20 cellular contexts compared by ENCODE assay signal in genomic region chr4:7837597-7838135, GRCh38.
A peak's percentile ranks its signal among the peaks of the same experiment; 100 is the strongest.
DNase-seq lines count a peak whose midpoint lies in the region; ATAC-seq, FAIRE-seq and TF ChIP-seq lines count a peak whose summit lies in the region.
"Had no signal": no experiment of that assay in that cellular context is flagged by ENCODE, and none has a peak within 500 bp of the region (broad histone marks: within the 10 kb centered on the region; RNA-seq: fewer than 3 reads in every experiment).

No MANE protein-coding gene starts in this region.

- H3K4me3 Mint-ChIP-seq in central memory CD8-positive, alpha-beta T cell = no peak overlapping the region
- H3K4me3 Mint-ChIP-seq in neural crest cell = no peak overlapping the region
- H3K4me3 Mint-ChIP-seq: CD8-positive, alpha-beta memory T cell had no signal

- H3K27me3 ChIP-seq in Panc1 (ENCODE audit: control insufficient read depth, insufficient read depth, low read length) (no peaks in the 10 kb centered on the region), BE2C (no peaks in the 10 kb centered on the region)

- H3K27ac ChIP-seq in A549 (peak overlapping the region; percentile 43 to 77; a peak in 3 of 6 replicates), Panc1 (ENCODE audit: low read length) (0 out of 2 replicates have a peak overlapping the region, but pooled peaks have one; percentile 29)
- H3K27ac ChIP-seq: SK-N-MC had no signal

- H3K4me1 Mint-ChIP-seq in central memory CD8-positive, alpha-beta T cell = peaks cover 7% of the 10 kb centered on the region
- H3K4me1 Mint-ChIP-seq in neural crest cell = peaks cover 9% of the 10 kb centered on the region

- in situ Hi-C loops in Panc1 (cut with HindIII; ENCODE audit: low pct_unique_long_range_greater_than_20kb, low sequenced_read_pairs) = no loop called here

- H3K36me3 ChIP-seq in Panc1 (ENCODE audit: control insufficient read depth, insufficient read depth, low read length) (peaks cover 28% of the 10 kb centered on the region), BE2C (peaks cover 77% of the 10 kb centered on the region)

- TF ChIP-seq RAD21 in A549 (conservative IDR thresholded peaks at IDR 0.05 in 1 of 2, IDR thresholded peaks at IDR 0.05 in 1 of 2) = no peak

- DNase-seq in A549 (ENCODE audit: low read depth in 1 of 2, low spot score in 1 of 2) (no peak), Panc1 (ENCODE audit: low read depth, low spot score) (no peak), neural crest cell (ENCODE audit: low read depth, low spot score) (no peak), BE2C (no peak), posterior vena cava (ENCODE audit: low spot score) (no peak)
- no peak for DNase-seq in central memory CD8-positive, alpha-beta T cell (ENCODE audit: low spot score in 2 of 2)
- DNase-seq: C1 segment of cervical spinal cord; CD8-positive, alpha-beta memory T cell; DMS53; EL; KG1; NCI-H1436 treated with DMSO at 0.1 percent for 48 hours; NCI-H2029; NCI-H69; Right ventricle myocardium superior had no signal

- no peaks in the 10 kb centered on the region for H3K27me3 Mint-ChIP-seq in central memory CD8-positive, alpha-beta T cell
- H3K27me3 Mint-ChIP-seq in neural crest cell (ENCODE audit: low read depth) = no peaks in the 10 kb centered on the region
- H3K27me3 Mint-ChIP-seq: CD8-positive, alpha-beta memory T cell had no signal

- TF ChIP-seq CTCF in A549 (IDR thresholded peaks at IDR 0.05) = no peak
- no peak for TF ChIP-seq CTCF in Panc1 (IDR thresholded peaks at IDR 0.05)
- no peak for TF ChIP-seq CTCF in neural crest cell (conservative IDR thresholded peaks at IDR 0.05)
- TF ChIP-seq CTCF in BE2C (IDR thresholded peaks at IDR 0.05; ENCODE audit: low read depth, low read length) = no peak

- H3K27ac Mint-ChIP-seq in central memory CD8-positive, alpha-beta T cell (ENCODE audit: low read depth) = peak overlapping the region; percentile 17
- peak overlapping the region; percentile 1 for H3K27ac Mint-ChIP-seq in neural crest cell (ENCODE audit: unreplicated experiment)

- ATAC-seq in A549 (no peak), Panc1 (no peak), HG02840 (IDR thresholded peaks at IDR 0.05; ENCODE audit: low FRiP score, unreplicated experiment) (no peak)
- ATAC-seq in central memory CD8-positive, alpha-beta T cell (replicated peaks; ENCODE audit: extremely low read depth, poor library complexity, severe bottlenecking) = no peak
- ATAC-seq: GM12878 had no signal

- H3K4me3 ChIP-seq in A549 = no peak overlapping the region
- no peak overlapping the region for H3K4me3 ChIP-seq in Panc1 (ENCODE audit: low read depth in 2 of 2, low read length in 2 of 2)
- no peak overlapping the region for H3K4me3 ChIP-seq in BE2C (ENCODE audit: low read depth, low read length)
- H3K4me3 ChIP-seq: GM12878, SK-N-MC had no signal

- H3K9me3 ChIP-seq in A549 (no peaks in the 10 kb centered on the region), Panc1 (ENCODE audit: control insufficient read depth, insufficient read depth, low read depth, low read length) (no peaks in the 10 kb centered on the region), BE2C (no peaks in the 10 kb centered on the region)

- H3K4me2 ChIP-seq in A549 = 0 out of 3 replicates have a peak overlapping the region, but pooled peaks have one; percentile 10

- CTCF ChIA-PET in A549 (lab: Yijun Ruan, JAX) (interaction anchor here (1.0 to 2.3 kb wide), 3 partner anchors 9 to 149 kb away, joined by 3 to 6 read pairs (median 5); no protein-coding TSS in a partner anchor), Panc1 (lab: Charles Lee) (no interaction called here)

- no peak for FAIRE-seq in A549 (lab: Jason Lieb, UNC)
- FAIRE-seq: GM12878, H1, RCC 7860 had no signal

- POLR2A ChIA-PET in A549 (lab: Yijun Ruan, JAX) = no interaction called here
- POLR2A ChIA-PET in Panc1 (lab: Charles Lee) = no interaction called here

- TSS peak; percentile 16 for BruUV-seq in Panc1 (replicated peaks; lab: Mats Ljungman, UMichigan)

- H3K36me3 Mint-ChIP-seq in central memory CD8-positive, alpha-beta T cell (ENCODE audit: insufficient read depth) = peaks cover 23% of the 10 kb centered on the region
- peaks cover 16% of the 10 kb centered on the region for H3K36me3 Mint-ChIP-seq in neural crest cell (ENCODE audit: low read depth)

- H3K4me1 ChIP-seq in A549 = peaks cover 44% of the 10 kb centered on the region
- H3K4me1 ChIP-seq in Panc1 (ENCODE audit: control insufficient read depth, insufficient read depth, low read length) = peaks cover 17% of the 10 kb centered on the region
- H3K4me1 ChIP-seq in BE2C = no peaks in the 10 kb centered on the region

- TF ChIP-seq EP300 in A549 (IDR thresholded peaks at IDR 0.05) = no peak

- 60% methylated on average over 6 of the region's 6 CpGs for WGBS in A549 (ENCODE audit: missing lambda C conversion rate)

- TF ChIP-seq POLR2A in A549 (IDR thresholded peaks at IDR 0.05; ENCODE audit: low read length) = no peak

- intact Hi-C loops in Panc1 (cut with micrococcal nuclease; ENCODE audit: unreplicated experiment) (no loop called here), posterior vena cava (cut with DNase I) (no loop called here)

- no peaks in the 10 kb centered on the region for H3K9me3 Mint-ChIP-seq in central memory CD8-positive, alpha-beta T cell
- H3K9me3 Mint-ChIP-seq in neural crest cell = peaks cover 4% of the 10 kb centered on the region
- H3K9me3 Mint-ChIP-seq: CD8-positive, alpha-beta memory T cell had no signal

TF ChIP-seq in A549, 52 proteins besides CTCF, POLR2A, EP300 and RAD21:
- TF ChIP-seq NFE2L2 (conservative IDR thresholded peaks at IDR 0.05; ENCODE audit: low read length) (no peak), RNF2 (IDR thresholded peaks at IDR 0.05; ENCODE audit: borderline replicate concordance, low read depth) (no peak), HES2 (IDR thresholded peaks at IDR 0.05) (no peak), HEYL (CRISPR knock-in tag; IDR thresholded peaks at IDR 0.05) (no peak), RFX5 (IDR thresholded peaks at IDR 0.05) (no peak), JUNB (IDR thresholded peaks at IDR 0.05) (no peak), FOSB (CRISPR knock-in tag; IDR thresholded peaks at IDR 0.05) (no peak), FOSL2 (IDR thresholded peaks at IDR 0.05) (no peak), FOSL2 (CRISPR knock-in tag; IDR thresholded peaks at IDR 0.05) (no peak), HMGXB4 (CRISPR knock-in tag; IDR thresholded peaks at IDR 0.05; ENCODE audit: borderline replicate concordance) (no peak), FOXS1 (CRISPR knock-in tag; IDR thresholded peaks at IDR 0.05) (no peak), POLR2AphosphoS2 (conservative IDR thresholded peaks at IDR 0.05; ENCODE audit: low read length) (no peak), RARB (CRISPR knock-in tag; IDR thresholded peaks at IDR 0.05) (no peak), HOXB5 (CRISPR knock-in tag; IDR thresholded peaks at IDR 0.05) (no peak), ZFP36 (IDR thresholded peaks at IDR 0.05; ENCODE audit: borderline replicate concordance, partially characterized antibody) (no peak), MAFK (IDR thresholded peaks at IDR 0.05; ENCODE audit: partially characterized antibody) (no peak), MYC (IDR thresholded peaks at IDR 0.05; ENCODE audit: borderline replicate concordance, low read length) (no peak), CBX2 (IDR thresholded peaks at IDR 0.05; ENCODE audit: borderline replicate concordance, low read depth) (no peak)
- TF ChIP-seq, protein P1, sequence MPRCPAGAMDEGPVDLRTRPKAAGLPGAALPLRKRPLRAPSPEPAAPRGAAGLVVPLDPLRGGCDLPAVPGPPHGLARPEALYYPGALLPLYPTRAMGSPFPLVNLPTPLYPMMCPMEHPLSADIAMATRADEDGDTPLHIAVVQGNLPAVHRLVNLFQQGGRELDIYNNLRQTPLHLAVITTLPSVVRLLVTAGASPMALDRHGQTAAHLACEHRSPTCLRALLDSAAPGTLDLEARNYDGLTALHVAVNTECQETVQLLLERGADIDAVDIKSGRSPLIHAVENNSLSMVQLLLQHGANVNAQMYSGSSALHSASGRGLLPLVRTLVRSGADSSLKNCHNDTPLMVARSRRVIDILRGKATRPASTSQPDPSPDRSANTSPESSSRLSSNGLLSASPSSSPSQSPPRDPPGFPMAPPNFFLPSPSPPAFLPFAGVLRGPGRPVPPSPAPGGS (IDR thresholded peaks at IDR 0.05) = no peak
TF ChIP-seq in A549: peak in this region for 0.
